In genomic region chr11:31512117-31512516, GRCh38 we compare ENCODE assay signal across 22 cellular contexts. TPM values are rescaled to one million over a fixed set of nuclear protein-coding genes. Genes with fewer than 3 reads are reported as not detected.
DNase-seq lines count a peak whose midpoint lies in the region; ATAC-seq and TF ChIP-seq lines count a peak whose summit lies in the region.
"Had no signal": no experiment of that assay in that cellular context is flagged by ENCODE, and none has a peak within 500 bp of the region (broad histone marks: within the 10 kb centered on the region; RNA-seq: fewer than 3 reads in every experiment).

No MANE protein-coding gene starts in this region.

- H3K4me3 ChIP-seq in HEK293 (ENCODE audit: low read depth, low read length): no peak overlapping the region
- no peak overlapping the region for H3K4me3 ChIP-seq in OCI-LY7 (ENCODE audit: low read depth, low read length, poor library complexity, severe bottlenecking)
- H3K4me3 ChIP-seq in ectodermal cell (ENCODE audit: insufficient read depth, low read depth, low read length): peak overlapping the region; percentile 69
- H3K4me3 ChIP-seq in psoas muscle: no peak overlapping the region
- H3K4me3 ChIP-seq: SJSA1 had no signal

- no peaks in the 10 kb centered on the region for H3K27me3 ChIP-seq in ectodermal cell (ENCODE audit: control insufficient read depth, insufficient read depth, low read length, poor library complexity, severe bottlenecking)
- no peaks in the 10 kb centered on the region for H3K27me3 ChIP-seq in psoas muscle (ENCODE audit: insufficient read depth in 3 of 3, low read length in 2 of 3)
- H3K27me3 ChIP-seq: SJSA1 had no signal

- TF ChIP-seq CTCF in HEK293 (tag by site-specific recombination; IDR thresholded peaks at IDR 0.05) (no peak), OCI-LY7 (conservative IDR thresholded peaks at IDR 0.05; ENCODE audit: low read length) (no peak), psoas muscle (IDR thresholded peaks at IDR 0.05) (no peak)

- H3K4me1 ChIP-seq in HEK293 (ENCODE audit: control insufficient read depth, insufficient read depth, low read length) (peaks cover 2% of the 10 kb centered on the region), OCI-LY7 (ENCODE audit: insufficient read depth, low read length, poor library complexity, severe bottlenecking) (peaks cover 24% of the 10 kb centered on the region), ectodermal cell (ENCODE audit: control insufficient read depth, insufficient read depth, low read length) (peaks cover 8% of the 10 kb centered on the region), psoas muscle (peaks cover 27% of the 10 kb centered on the region)

- POLR2A ChIA-PET in HEK293 (lab: Yijun Ruan, JAX): no interaction called here
- POLR2A ChIA-PET in OCI-LY7 (lab: Charles Lee): interaction anchor here (0.6 to 1.2 kb wide), 3 partner anchors 11 to 185 kb away, joined by 3 to 8 read pairs (median 3); no protein-coding TSS in a partner anchor

- H3K27ac ChIP-seq in HEK293 (ENCODE audit: extremely low read depth, low read depth, low read length): no peak overlapping the region
- H3K27ac ChIP-seq in OCI-LY7 (ENCODE audit: low read depth, low read length, poor library complexity, severe bottlenecking): no peak overlapping the region
- H3K27ac ChIP-seq in ectodermal cell (ENCODE audit: insufficient read depth, low read depth, low read length, poor library complexity, severe bottlenecking): no peak overlapping the region
- H3K27ac ChIP-seq in psoas muscle: no peak overlapping the region
- H3K27ac ChIP-seq: SJSA1 had no signal

- H3K9me2 ChIP-seq in OCI-LY7 (ENCODE audit: insufficient read depth, low read length): no peaks in the 10 kb centered on the region

- no peaks in the 10 kb centered on the region for H3K9me3 ChIP-seq in HEK293 (ENCODE audit: control insufficient read depth, insufficient read depth, low read depth, low read length)
- no peaks in the 10 kb centered on the region for H3K9me3 ChIP-seq in OCI-LY7 (ENCODE audit: low read length)
- H3K9me3 ChIP-seq in ectodermal cell (ENCODE audit: control insufficient read depth, low read length): no peaks in the 10 kb centered on the region
- no peaks in the 10 kb centered on the region for H3K9me3 ChIP-seq in psoas muscle
- H3K9me3 ChIP-seq: Caco-2, SJSA1 had no signal

- CTCF ChIA-PET in HEK293 (lab: Yijun Ruan, JAX): no interaction called here
- CTCF ChIA-PET in OCI-LY7 (lab: Charles Lee; ENCODE audit: unreplicated experiment): no interaction called here

- no TSS peak for BruUV-seq in OCI-LY7 (replicated peaks; lab: Mats Ljungman, UMichigan)

- H3K36me3 ChIP-seq in HEK293 (ENCODE audit: control insufficient read depth in 2 of 2, insufficient read depth in 1 of 2, low read length in 2 of 2) (no peaks in the 10 kb centered on the region), OCI-LY7 (ENCODE audit: insufficient read depth, low read length) (no peaks in the 10 kb centered on the region), ectodermal cell (ENCODE audit: control insufficient read depth, insufficient read depth, low read length) (no peaks in the 10 kb centered on the region), psoas muscle (ENCODE audit: insufficient read depth in 1 of 2, low read depth in 1 of 2) (no peaks in the 10 kb centered on the region)
- H3K36me3 ChIP-seq: SJSA1 had no signal

- DNase-seq in OCI-LY7 (ENCODE audit: low spot score) (no peak), D341Med (ENCODE audit: low spot score) (no peak), psoas muscle (no peak), HK-2 (ENCODE audit: unreplicated experiment) (no peak)
- DNase-seq: C1 segment of cervical spinal cord; Caco-2; CD4-positive, alpha-beta memory T cell; DMS 273 treated with DMSO at 0.1 percent for 48 hours; DMS79; GF-D8; KG1; NCI-H1048; NCI-H1694; NCI-H2029 treated with DMSO at 0.1 percent for 48 hours; NCI-H526 treated with DMSO at 0.1 percent for 48 hours; Right ventricle myocardium superior; RPMI8226; T-cell had no signal

- 92 to 96% methylated on average over 6 of the region's 6 CpGs for WGBS in ectodermal cell, 2 experiments
- WGBS in psoas muscle, 3 donors: 86 to 96% (median 87%) methylated on average over 6 of the region's 6 CpGs

- no peak overlapping the region for H2AFZ ChIP-seq in OCI-LY7 (ENCODE audit: low read length)

- H3K4me2 ChIP-seq in OCI-LY7 (ENCODE audit: low read length): peak overlapping the region; percentile 77

- peaks cover 48% of the 10 kb centered on the region for H3K79me2 ChIP-seq in OCI-LY7 (ENCODE audit: insufficient read depth, low read depth, low read length)

- intact Hi-C loops in OCI-LY7 (cut with micrococcal nuclease; ENCODE audit: unreplicated experiment): no loop called here
- intact Hi-C loops in psoas muscle (cut with DNase I): no loop called here

- ATAC-seq in HG03097 (IDR thresholded peaks at IDR 0.05; ENCODE audit: low FRiP score, unreplicated experiment): no peak
- ATAC-seq in psoas muscle: no peak
- ATAC-seq: T-cell had no signal

- H4K20me1 ChIP-seq in OCI-LY7 (ENCODE audit: insufficient read depth, low read length): peaks cover 5% of the 10 kb centered on the region; the same call in 1 of the 2 replicates

TF ChIP-seq in HEK293, 187 proteins besides CTCF, POLR2A, EP300 and RAD21 (continues in another document):
- TF ChIP-seq OSR2 (tag by site-specific recombination; IDR thresholded peaks at IDR 0.05) (peak; percentile 73), MZF1 (tag by site-specific recombination; IDR thresholded peaks at IDR 0.05; ENCODE audit: borderline replicate concordance) (no peak), ZNF48 (tag by site-specific recombination; IDR thresholded peaks at IDR 0.05) (no peak), ZNF660 (tag by site-specific recombination; IDR thresholded peaks at IDR 0.05) (no peak), KLF8 (tag by site-specific recombination; IDR thresholded peaks at IDR 0.05) (no peak), ZFP3 (tag by site-specific recombination; IDR thresholded peaks at IDR 0.05; ENCODE audit: low read depth) (no peak), TSHZ1 (tag by site-specific recombination; IDR thresholded peaks at IDR 0.05; ENCODE audit: borderline replicate concordance) (no peak), PATZ1 (tag by site-specific recombination; IDR thresholded peaks at IDR 0.05) (no peak)

RNA-seq across cellular contexts. Expression of gene ELP4, which starts 2.5 kb away (rescaled TPM):
- total RNA-seq in OCI-LY7 (2014; rRNA removed; shearing (Covaris generic)): 27.6 and 27.9 TPM in 2 replicates
- total RNA-seq in OCI-LY7 (2022) (28.3 and 32.7 TPM in 2 replicates), psoas muscle (10 to 100 TPM in 2 of 4 donors, 1 to 10 TPM in 2; 7.7 to 12.9 (median 9.7) TPM)
- 57.7 TPM for polyA plus RNA-seq in ectodermal cell (2013, experiment 1 of 4)
- polyA plus RNA-seq in ectodermal cell (2013, experiment 2 of 4): 65.6 TPM
- polyA plus RNA-seq in ectodermal cell (2013, experiment 3 of 4): 42.7 TPM
- 56.1 TPM for polyA plus RNA-seq in ectodermal cell (2013, experiment 4 of 4)
- 1 to 10 TPM; 4.2 to 8.6 (median 6.6) TPM for polyA plus RNA-seq in psoas muscle

RNA-seq across cellular contexts. Expression of gene IMMP1L, which starts 2.7 kb away (rescaled TPM):
- total RNA-seq in OCI-LY7 (2014; rRNA removed; shearing (Covaris generic)): 15.8 and 27.9 TPM in 2 replicates
- total RNA-seq in OCI-LY7 (2022) (28.9 and 37.3 TPM in 2 replicates), psoas muscle (10 to 100 TPM; 17.7 to 28.6 (median 24.4) TPM)
- 53.9 TPM for polyA plus RNA-seq in ectodermal cell (2013, experiment 1 of 4)
- polyA plus RNA-seq in ectodermal cell (2013, experiment 2 of 4): 60.5 TPM
- 65.2 TPM for polyA plus RNA-seq in ectodermal cell (2013, experiment 3 of 4)
- 67.5 TPM for polyA plus RNA-seq in ectodermal cell (2013, experiment 4 of 4)
- 10 to 100 TPM; 15.5 to 42.1 (median 38.8) TPM for polyA plus RNA-seq in psoas muscle
